8 cellular contexts compared by ENCODE assay signal in genomic region chr22:20310773-20311172, GRCh38. TPM values are rescaled to one million over a fixed set of nuclear protein-coding genes. Genes with fewer than 3 reads are reported as not detected.
DNase-seq lines count a peak whose midpoint lies in the region; ATAC-seq, FAIRE-seq and TF ChIP-seq lines count a peak whose summit lies in the region.
"Not testable (repeated sequence)": the region's sequence is repeated elsewhere in the genome, so short reads cannot be mapped to it uniquely, and the experiment has no call there.

No MANE protein-coding gene starts in this region.

- peak overlapping the region; percentile 21; the same call in 1 of the 2 replicates for H3K27ac ChIP-seq in RWPE1

- intact Hi-C loops in CD14-positive monocyte (cut with micrococcal nuclease); sciatic nerve (cut with DNase I): not testable (repeated sequence)

- H3K27ac Mint-ChIP-seq in CD14-positive monocyte = not testable (repeated sequence)

- not testable (repeated sequence) for H3K27me3 Mint-ChIP-seq in CD14-positive monocyte (ENCODE audit: low read depth in 3 of 3)

- H3K4me3 Mint-ChIP-seq in CD14-positive monocyte = not testable (repeated sequence)

- H3K36me3 Mint-ChIP-seq in CD14-positive monocyte = not testable (repeated sequence)

- TF ChIP-seq CTCF in CD14-positive monocyte (IDR thresholded peaks at IDR 0.05); RWPE1 (conservative IDR thresholded peaks at IDR 0.05; ENCODE audit: low read depth); bronchial epithelial cell (IDR thresholded peaks at IDR 0.05; ENCODE audit: insufficient read depth, low read length, severe bottlenecking): not testable (repeated sequence)

- H3K27me3 ChIP-seq in bronchial epithelial cell (ENCODE audit: control insufficient read depth, insufficient read depth, low read length) = not testable (repeated sequence)

- not testable (repeated sequence) for ATAC-seq in left lobe of liver, sciatic nerve

- H3K36me3 ChIP-seq in bronchial epithelial cell (ENCODE audit: control insufficient read depth, insufficient read depth, low read length) = not testable (repeated sequence)

- POLR2A ChIA-PET in RWPE1 (lab: Yijun Ruan, JAX; ENCODE audit: low non-redundant PET) = not testable (repeated sequence)

- H3K4me3 ChIP-seq in bronchial epithelial cell (ENCODE audit: low read depth, low read length) = not testable (repeated sequence)

- peak; percentile 25 for DNase-seq in CD14-positive monocyte (ENCODE audit: low spot score)
- DNase-seq in RWPE1 (ENCODE audit: low spot score); bronchial epithelial cell (ENCODE audit: low read depth): not testable (repeated sequence)
- DNase-seq in activated CD8-positive, alpha-beta memory T cell treated with anti-CD3 and anti-CD28 coated beads, Interleukin-2, amount 50 U/mL, for 4 hours = peak; percentile 4
- DNase-seq in left lobe of liver (ENCODE audit: low spot score) = peak; percentile 39
- DNase-seq in myocyte (ENCODE audit: low read depth) = peak; percentile 14
- DNase-seq in sciatic nerve (ENCODE audit: low spot score) = peak; percentile 43
- DNase-seq in ureter (ENCODE audit: low spot score) = peak; percentile 39

- H3K9me3 Mint-ChIP-seq in CD14-positive monocyte = not testable (repeated sequence)

- not testable (repeated sequence) for H3K4me1 Mint-ChIP-seq in CD14-positive monocyte

- CTCF ChIA-PET in RWPE1 (lab: Yijun Ruan, JAX) = not testable (repeated sequence)

- FAIRE-seq in bronchial epithelial cell (lab: Jason Lieb, UNC) = peak; percentile 68

RNA-seq across cellular contexts. Expression of gene DGCR6L, which starts 9.1 kb away (rescaled TPM):
- 10 to 100 TPM; 56.3 to 62.8 TPM for polyA plus RNA-seq in CD14-positive monocyte
- 27.4 and 37.5 TPM in 2 replicates for total RNA-seq in bronchial epithelial cell
- total RNA-seq in left lobe of liver = 60.2 TPM
- total RNA-seq in myocyte = 55.7 and 72.8 TPM in 2 replicates
- polyA plus RNA-seq in myocyte (2012) = 73.4 TPM
- 28.9 TPM for total RNA-seq in sciatic nerve
- 31.4 TPM for total RNA-seq in ureter

RNA-seq across cellular contexts. Expression of gene RTN4R, which starts 42.7 kb away (rescaled TPM):
- not detected for polyA plus RNA-seq in CD14-positive monocyte
- total RNA-seq in bronchial epithelial cell (2.6 and 2.8 TPM in 2 replicates), left lobe of liver (10.9 TPM), myocyte (10.5 and 12.7 TPM in 2 replicates), sciatic nerve (4.4 TPM), ureter (1.3 TPM)
- 1.2 TPM for polyA plus RNA-seq in myocyte (2012)
